23 cellular contexts compared by ENCODE assay signal in genomic region chr3:73581134-73581846, GRCh38. TPM values are rescaled to one million over a fixed set of nuclear protein-coding genes. Genes with fewer than 3 reads are reported as not detected.
"Had no signal": no experiment of that assay in that cellular context is flagged by ENCODE, and none has a peak within 500 bp of the region (broad histone marks: within the 10 kb centered on the region; RNA-seq: fewer than 3 reads in every experiment).

No MANE protein-coding gene starts in this region.

- H3K27ac ChIP-seq: ascending aorta, foreskin keratinocyte, parathyroid adenoma, skin epidermis, upper lobe of right lung, VCaP had no signal

- H3K4me3 ChIP-seq: ascending aorta, esophagus muscularis mucosa, heart right ventricle, skin epidermis, upper lobe of right lung had no signal

- H3K27me3 ChIP-seq: ascending aorta, esophagus muscularis mucosa, foreskin keratinocyte, heart right ventricle, upper lobe of right lung had no signal

- H3K27ac Mint-ChIP-seq: activated naive CD8-positive, alpha-beta T cell treated with anti-CD3 and anti-CD28 coated beads for 36 hours; activated T-cell treated with anti-CD3 and anti-CD28 coated beads, Interleukin-2, amount 50 U/mL, for 72 hours; naive thymus-derived CD4-positive, alpha-beta T cell; stimulated activated effector memory CD8-positive, alpha-beta T cell treated with anti-CD3 and anti-CD28 coated beads, Interleukin-12 subunit alpha, Interleukin-12 subunit beta, amount 100 ng/mL, for 72 hours; stimulated activated naive CD8-positive, alpha-beta T cell treated with anti-CD3 and anti-CD28 coated beads, Interleukin-15, Interleukin-2, amounts not matched to agents 100 ng/mL and 50 ng/mL, for 24 hours had no signal

- H2AFZ ChIP-seq: parathyroid adenoma had no signal

- H3K27me3 Mint-ChIP-seq: stimulated activated naive CD8-positive, alpha-beta T cell treated with anti-CD3 and anti-CD28 coated beads, Interleukin-15, Interleukin-2, amounts not matched to agents 100 ng/mL and 50 ng/mL, for 24 hours had no signal

- H3K9ac ChIP-seq: parathyroid adenoma had no signal

- ATAC-seq: left ventricle myocardium superior; naive thymus-derived CD4-positive, alpha-beta T cell; right cardiac atrium; stimulated activated effector memory CD8-positive, alpha-beta T cell treated with anti-CD3 and anti-CD28 coated beads, Interleukin-12 subunit alpha, Interleukin-12 subunit beta, amount 100 ng/mL, for 72 hours; upper lobe of right lung had no signal

- DNase-seq: activated CD4-positive, alpha-beta T cell treated with anti-CD3 and anti-CD28 coated beads for 4 hours; activated CD4-positive, alpha-beta T cell treated with anti-CD3 and anti-CD28 coated beads, Interleukin-2, amount 50 U/mL, for 4 hours; activated naive CD4-positive, alpha-beta T cell treated with Interleukin-2 at 50 U/mL for 16 hours; activated naive CD8-positive, alpha-beta T cell treated with anti-CD3 and anti-CD28 coated beads for 36 hours; activated T-cell treated with anti-CD3 and anti-CD28 coated beads for 4 hours; caudate nucleus; heart right ventricle; left ventricle myocardium superior; naive thymus-derived CD4-positive, alpha-beta T cell; right cardiac atrium; stimulated activated CD4-positive, alpha-beta T cell treated with anti-CD3 and anti-CD28 coated beads, Interleukin-4, amount 100 ng/mL, for 24 hours; upper lobe of right lung had no signal

- H3K79me2 ChIP-seq: parathyroid adenoma had no signal

- H3K36me3 Mint-ChIP-seq: activated naive CD8-positive, alpha-beta T cell treated with anti-CD3 and anti-CD28 coated beads for 36 hours; naive thymus-derived CD4-positive, alpha-beta T cell; stimulated activated effector memory CD8-positive, alpha-beta T cell treated with anti-CD3 and anti-CD28 coated beads, Interleukin-12 subunit alpha, Interleukin-12 subunit beta, amount 100 ng/mL, for 72 hours had no signal

- H3K9me3 ChIP-seq: ascending aorta, esophagus muscularis mucosa, heart right ventricle, upper lobe of right lung had no signal

- H3K4me1 ChIP-seq: foreskin keratinocyte, parathyroid adenoma had no signal

- H3K36me3 ChIP-seq: ascending aorta, esophagus muscularis mucosa, heart right ventricle, upper lobe of right lung had no signal

- H3K4me1 Mint-ChIP-seq: activated naive CD8-positive, alpha-beta T cell treated with anti-CD3 and anti-CD28 coated beads for 36 hours; naive thymus-derived CD4-positive, alpha-beta T cell; stimulated activated effector memory CD8-positive, alpha-beta T cell treated with anti-CD3 and anti-CD28 coated beads, Interleukin-12 subunit alpha, Interleukin-12 subunit beta, amount 100 ng/mL, for 72 hours had no signal

- H3K4me3 Mint-ChIP-seq: activated naive CD8-positive, alpha-beta T cell treated with anti-CD3 and anti-CD28 coated beads for 36 hours; activated T-cell treated with anti-CD3 and anti-CD28 coated beads, Interleukin-2, amount 50 U/mL, for 72 hours; naive thymus-derived CD4-positive, alpha-beta T cell; stimulated activated effector memory CD8-positive, alpha-beta T cell treated with anti-CD3 and anti-CD28 coated beads, Interleukin-12 subunit alpha, Interleukin-12 subunit beta, amount 100 ng/mL, for 72 hours; stimulated activated naive CD8-positive, alpha-beta T cell treated with anti-CD3 and anti-CD28 coated beads, Interleukin-15, Interleukin-2, amounts not matched to agents 100 ng/mL and 50 ng/mL, for 24 hours had no signal

- H3K9me3 Mint-ChIP-seq: activated naive CD8-positive, alpha-beta T cell treated with anti-CD3 and anti-CD28 coated beads for 36 hours; activated T-cell treated with anti-CD3 and anti-CD28 coated beads, Interleukin-2, amount 50 U/mL, for 72 hours; stimulated activated effector memory CD8-positive, alpha-beta T cell treated with anti-CD3 and anti-CD28 coated beads, Interleukin-12 subunit alpha, Interleukin-12 subunit beta, amount 100 ng/mL, for 72 hours; stimulated activated naive CD8-positive, alpha-beta T cell treated with anti-CD3 and anti-CD28 coated beads, Interleukin-15, Interleukin-2, amounts not matched to agents 100 ng/mL and 50 ng/mL, for 24 hours had no signal

RNA-seq across cellular contexts. Expression of gene PDZRN3, which starts 43.5 kb away (rescaled TPM):
- total RNA-seq: activated naive CD8-positive, alpha-beta T cell treated with anti-CD3 and anti-CD28 coated beads for 36 hours; activated T-cell treated with anti-CD3 and anti-CD28 coated beads, Interleukin-2, amount 50 U/mL, for 72 hours; naive thymus-derived CD4-positive, alpha-beta T cell; pulmonary artery endothelial cell; T-helper 1 cell treated with Interleukin-12 subunit alpha and Interleukin-12 subunit beta and Interleukin-4 antibody, amounts not matched to agents 30 ng/mL and 1 ng/mL, for 36 hours had no signal
